ENCODE assay signal across 9 cellular contexts in genomic region chr13:110575322-110576069, GRCh38. TPM values are rescaled to one million over a fixed set of nuclear protein-coding genes. Genes with fewer than 3 reads are reported as not detected.
DNase-seq lines count a peak whose midpoint lies in the region; ATAC-seq lines count a peak whose summit lies in the region.
"Had no signal": no experiment of that assay in that cellular context is flagged by ENCODE, and none has a peak within 500 bp of the region (broad histone marks: within the 10 kb centered on the region; RNA-seq: fewer than 3 reads in every experiment).

No MANE protein-coding gene starts in this region.

- DNase-seq in GF-D8 (lab: John Stamatoyannopoulos, UW) (peak; percentile 75), SK-N-DZ (ENCODE audit: low spot score) (peak; percentile 17), right cardiac atrium (peak in 2 of 3 donors; percentile 20 to 51), NCI-H69 (lab: John Stamatoyannopoulos, UW) (no peak), NCI-H128 (lab: John Stamatoyannopoulos, UW; ENCODE audit: unreplicated experiment) (no peak), G401 (ENCODE audit: low spot score) (no peak)

- no peaks in the 10 kb centered on the region for H3K27me3 ChIP-seq in right cardiac atrium (ENCODE audit: control insufficient read depth, insufficient read depth)

- peak; percentile 80 for ATAC-seq in GM19467 (IDR thresholded peaks at IDR 0.05; ENCODE audit: unreplicated experiment)
- ATAC-seq in HG03378 (IDR thresholded peaks at IDR 0.05; ENCODE audit: unreplicated experiment), result peak; percentile 95
- peak; percentile 42 to 53 for ATAC-seq in right cardiac atrium

- H3K4me1 ChIP-seq in right cardiac atrium (ENCODE audit: control insufficient read depth, insufficient read depth, low read length), result no peaks in the 10 kb centered on the region

- in situ Hi-C loops in G401 (cut with HindIII; ENCODE audit: low sequenced_read_pairs), result no loop called here

- no peak overlapping the region for H3K4me3 ChIP-seq in right cardiac atrium (ENCODE audit: low read length)

- no peak overlapping the region for H3K27ac ChIP-seq in right cardiac atrium (ENCODE audit: low read length)
- H3K27ac ChIP-seq: KMS-11 had no signal

- no peaks in the 10 kb centered on the region for H3K9me3 ChIP-seq in right cardiac atrium (ENCODE audit: control insufficient read depth, low read length)

- 42% methylated on average over 15 of the region's 15 CpGs for WGBS in right cardiac atrium

- intact Hi-C loops in right cardiac atrium (cut with DNase I), result no loop called here

RNA-seq across cellular contexts. Expression of gene RAB20, which starts 14.0 kb away (rescaled TPM):
- 0.08 and 0.97 TPM in 2 replicates for polyA plus RNA-seq in SK-N-DZ (2014; cell fraction: cytosol; rRNA removed)
- polyA plus RNA-seq in SK-N-DZ (2014; cell fraction: nucleus; rRNA removed), result not detected in 2 replicates
- 10 to 100 TPM; 10.5 to 15.3 (median 12.3) TPM for total RNA-seq in right cardiac atrium
- polyA plus RNA-seq in right cardiac atrium, result 11.8 TPM
- 0.43 and 0.75 TPM in 2 replicates for total RNA-seq in G401 (2014; rRNA removed; shearing (Covaris generic))

RNA-seq across cellular contexts. Expression of gene NAXD, which starts 39.8 kb away (rescaled TPM):
- 30.1 and 33.7 TPM in 2 replicates for polyA plus RNA-seq in SK-N-DZ (2014; cell fraction: cytosol; rRNA removed)
- 71.5 and 72.7 TPM in 2 replicates for polyA plus RNA-seq in SK-N-DZ (2014; cell fraction: nucleus; rRNA removed)
- total RNA-seq in right cardiac atrium, result 10 to 100 TPM; 24.4 to 28.6 (median 26.5) TPM
- polyA plus RNA-seq in right cardiac atrium, result 22.6 TPM
- total RNA-seq in G401 (2014; rRNA removed; shearing (Covaris generic)), result 22.8 and 23.1 TPM in 2 replicates

Comparison
In these comparisons a context has a peak if more than half of its experiments do, and no peak if none do; other contexts are left out.
1. DNase-seq: peak in GF-D8 (single experiment), SK-N-DZ (single experiment) and right cardiac atrium (2 of 3); none in NCI-H69 (single experiment), NCI-H128 (single experiment) and G401 (single experiment).
2. Peak in every context shown above with its lines, with median percentiles within 50 percentile points of each other: ATAC-seq.